In genomic region chr5:42949348-42950090, GRCh38 we compare ENCODE assay signal across 8 cellular contexts.
DNase-seq lines count a peak whose midpoint lies in the region; ATAC-seq and TF ChIP-seq lines count a peak whose summit lies in the region.

No MANE protein-coding gene starts in this region.

- peaks cover 15% of the 10 kb centered on the region for H3K36me3 Mint-ChIP-seq in activated CD8-positive, alpha-beta memory T cell treated with anti-CD3 and anti-CD28 coated beads, Interleukin-2, amount 10 ng/mL, durations not matched to agents 7 days and 5 days

- TF ChIP-seq CTCF in epithelial cell of proximal tubule (conservative IDR thresholded peaks at IDR 0.05; ENCODE audit: low read depth, low read length): peak; percentile 43
- TF ChIP-seq CTCF in omental fat pad (IDR thresholded peaks at IDR 0.05): no peak

- peak overlapping the region; percentile 99 for H3K27ac Mint-ChIP-seq in activated CD8-positive, alpha-beta memory T cell treated with anti-CD3 and anti-CD28 coated beads, Interleukin-2, amount 10 ng/mL, durations not matched to agents 7 days and 5 days

- peak overlapping the region; percentile 83 for H3K4me3 Mint-ChIP-seq in activated CD8-positive, alpha-beta memory T cell treated with anti-CD3 and anti-CD28 coated beads, Interleukin-2, amount 10 ng/mL, durations not matched to agents 7 days and 5 days

- H3K4me3 ChIP-seq in epithelial cell of proximal tubule (ENCODE audit: low read depth, low read length): peak overlapping the region; percentile 21

- H3K9me3 Mint-ChIP-seq in activated CD8-positive, alpha-beta memory T cell treated with anti-CD3 and anti-CD28 coated beads, Interleukin-2, amount 10 ng/mL, durations not matched to agents 7 days and 5 days (ENCODE audit: low read depth): peaks cover 4% of the 10 kb centered on the region

- ATAC-seq in GM18499 (IDR thresholded peaks at IDR 0.05; ENCODE audit: insufficient read depth, unreplicated experiment) (peak; percentile 46), HG02678 (IDR thresholded peaks at IDR 0.05; ENCODE audit: unreplicated experiment) (peak; percentile 63), omental fat pad (ENCODE audit: low FRiP score) (no peak)
- peak; percentile 57 for ATAC-seq in activated CD8-positive, alpha-beta memory T cell treated with anti-CD3 and anti-CD28 coated beads, Interleukin-2, amount 10 ng/mL, durations not matched to agents 7 days and 5 days

- CTCF ChIA-PET in activated CD8-positive, alpha-beta memory T cell treated with anti-CD3 and anti-CD28 coated beads, Interleukin-2, amount 10 ng/mL, durations not matched to agents 7 days and 5 days (lab: Charles Lee): interaction anchor here (0.9 to 5.5 kb wide), 19 partner anchors 10 to 535 kb away, joined by 3 to 65 read pairs (median 5); partner anchors contain the start of genes ANXA2R, HMGCS1, TMEM267 and ZNF131

- peaks cover 36% of the 10 kb centered on the region for H3K4me1 Mint-ChIP-seq in activated CD8-positive, alpha-beta memory T cell treated with anti-CD3 and anti-CD28 coated beads, Interleukin-2, amount 10 ng/mL, durations not matched to agents 7 days and 5 days

- DNase-seq in NCI-H524 treated with DMSO at 0.1 percent for 48 hours (lab: John Stamatoyannopoulos, UW) (peak; percentile 44), epithelial cell of proximal tubule (ENCODE audit: low read depth) (no peak), omental fat pad (ENCODE audit: low spot score) (peak; percentile 26), NCI-H128 (lab: John Stamatoyannopoulos, UW; ENCODE audit: unreplicated experiment) (no peak), HK-2 (ENCODE audit: unreplicated experiment) (no peak)
- peak; percentile 87 for DNase-seq in activated CD8-positive, alpha-beta memory T cell treated with anti-CD3 and anti-CD28 coated beads, Interleukin-2, amount 10 ng/mL, durations not matched to agents 7 days and 5 days

- H3K27me3 Mint-ChIP-seq in activated CD8-positive, alpha-beta memory T cell treated with anti-CD3 and anti-CD28 coated beads, Interleukin-2, amount 10 ng/mL, durations not matched to agents 7 days and 5 days: no peaks in the 10 kb centered on the region

Comparison
In these comparisons a context has a peak if more than half of its experiments do, and no peak if none do; other contexts are left out.
1. DNase-seq: peak in NCI-H524 treated with DMSO at 0.1 percent for 48 hours (single experiment), activated CD8-positive, alpha-beta memory T cell treated with anti-CD3 and anti-CD28 coated beads, Interleukin-2, amount 10 ng/mL, durations not matched to agents 7 days and 5 days (single experiment) and omental fat pad (single experiment); none in epithelial cell of proximal tubule (single experiment), NCI-H128 (single experiment) and HK-2 (single experiment).